Comparison of ENCODE assay signal across 2 cellular contexts in the genomic region with DNA sequence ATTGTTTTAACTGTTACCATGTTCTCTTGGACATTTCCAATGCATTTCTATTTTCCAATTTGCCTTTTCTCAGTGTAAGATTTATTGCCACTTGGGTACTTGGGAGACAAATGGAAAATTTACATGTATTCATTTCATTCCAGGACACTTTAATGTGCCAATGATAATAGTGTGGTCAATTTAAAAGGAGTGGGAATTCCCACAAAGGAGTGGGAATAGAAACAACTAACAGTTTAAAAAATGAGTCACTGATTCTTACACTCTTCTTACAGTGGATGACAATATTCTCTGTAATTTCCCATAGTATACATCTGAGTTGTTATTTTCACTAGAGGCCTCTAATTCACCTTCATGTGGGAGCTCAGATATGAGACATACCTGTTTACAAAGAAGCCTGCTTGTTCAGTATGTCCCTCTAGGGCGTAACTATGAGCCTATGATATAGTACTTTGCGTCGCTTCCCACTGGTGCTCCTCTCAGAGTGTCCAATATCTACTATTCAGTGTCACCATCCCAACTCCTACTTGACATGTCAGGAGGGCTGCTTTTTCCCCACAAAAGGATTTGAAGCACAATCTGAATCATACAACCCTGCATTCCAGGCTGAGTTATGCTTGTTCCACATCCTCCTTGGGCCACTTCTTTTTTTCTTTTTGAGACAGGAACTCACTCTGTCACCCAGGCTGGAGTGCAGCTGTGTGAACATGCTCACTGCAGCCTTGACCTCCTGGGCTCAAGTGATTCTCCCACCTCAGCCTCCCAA.
TF ChIP-seq lines count a peak whose summit lies in the region.

No MANE protein-coding gene starts in this region.

TF ChIP-seq in H1, 55 proteins besides CTCF, POLR2A, EP300 and RAD21:
- no peak for TF ChIP-seq RNF2 (IDR thresholded peaks at IDR 0.05; ENCODE audit: borderline replicate concordance, low read depth, low read length, missing control alignments, poor library complexity, severe bottlenecking)
- TF ChIP-seq SP1 (IDR thresholded peaks at IDR 0.05; ENCODE audit: low read depth, low read length), result no peak
- no peak for TF ChIP-seq KDM4A (IDR thresholded peaks at IDR 0.05; ENCODE audit: low read depth, low read length, severe bottlenecking)

TF ChIP-seq in HEK293T, 16 proteins besides CTCF, POLR2A, EP300 and RAD21:
- no peak for TF ChIP-seq CTBP1 (IDR thresholded peaks at IDR 0.05; ENCODE audit: borderline replicate concordance)
- no peak for TF ChIP-seq ZNF384 (IDR thresholded peaks at IDR 0.05)
- TF ChIP-seq, protein P1, sequence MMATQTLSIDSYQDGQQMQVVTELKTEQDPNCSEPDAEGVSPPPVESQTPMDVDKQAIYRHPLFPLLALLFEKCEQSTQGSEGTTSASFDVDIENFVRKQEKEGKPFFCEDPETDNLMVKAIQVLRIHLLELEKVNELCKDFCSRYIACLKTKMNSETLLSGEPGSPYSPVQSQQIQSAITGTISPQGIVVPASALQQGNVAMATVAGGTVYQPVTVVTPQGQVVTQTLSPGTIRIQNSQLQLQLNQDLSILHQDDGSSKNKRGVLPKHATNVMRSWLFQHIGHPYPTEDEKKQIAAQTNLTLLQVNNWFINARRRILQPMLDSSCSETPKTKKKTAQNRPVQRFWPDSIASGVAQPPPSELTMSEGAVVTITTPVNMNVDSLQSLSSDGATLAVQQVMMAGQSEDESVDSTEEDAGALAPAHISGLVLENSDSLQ (IDR thresholded peaks at IDR 0.05), result no peak
- TF ChIP-seq NFRKB (IDR thresholded peaks at IDR 0.05), result no peak
- no peak for TF ChIP-seq HDGF (IDR thresholded peaks at IDR 0.05; ENCODE audit: borderline replicate concordance)
- no peak for TF ChIP-seq SP1 (IDR thresholded peaks at IDR 0.05)
- no peak for TF ChIP-seq ARNT (IDR thresholded peaks at IDR 0.05)
- no peak for TF ChIP-seq FOXM1 (IDR thresholded peaks at IDR 0.05; ENCODE audit: borderline replicate concordance)
- no peak for TF ChIP-seq BHLHE40 (IDR thresholded peaks at IDR 0.05; ENCODE audit: borderline replicate concordance)
- no peak for TF ChIP-seq LEF1 (IDR thresholded peaks at IDR 0.05; ENCODE audit: borderline replicate concordance)
- TF ChIP-seq FOXK2 (IDR thresholded peaks at IDR 0.05), result no peak
- TF ChIP-seq TARDBP (IDR thresholded peaks at IDR 0.05), result no peak
- no peak for TF ChIP-seq FOXA1 (IDR thresholded peaks at IDR 0.05)
- TF ChIP-seq SUZ12 (IDR thresholded peaks at IDR 0.05), result no peak
- no peak for TF ChIP-seq ELF4 (IDR thresholded peaks at IDR 0.05)
- no peak for TF ChIP-seq L3MBTL2 (conservative IDR thresholded peaks at IDR 0.05)
